1 cellular context compared by ENCODE assay signal in genomic region chr5:150075806-150076205, GRCh38.
TF ChIP-seq lines count a peak whose summit lies in the region.

No MANE protein-coding gene starts in this region.

TF ChIP-seq in K562, 482 proteins besides CTCF, POLR2A, EP300 and RAD21 (continued from another document):
- 0 out of 2 replicates have a peak, but pooled peaks have one; percentile 25 for TF ChIP-seq CTBP1 (IDR thresholded peaks at IDR 0.05; ENCODE audit: borderline replicate concordance)
- TF ChIP-seq DMBX1 (CRISPR knock-in tag; IDR thresholded peaks at IDR 0.05; ENCODE audit: borderline replicate concordance): no peak
- TF ChIP-seq SAFB (IDR thresholded peaks at IDR 0.05; ENCODE audit: borderline replicate concordance, low read depth, low read length): no peak
- no peak for TF ChIP-seq ILF3 (IDR thresholded peaks at IDR 0.05; ENCODE audit: borderline replicate concordance)
- no peak for TF ChIP-seq BMI1 (IDR thresholded peaks at IDR 0.05; ENCODE audit: low read length)
- TF ChIP-seq, protein P1, sequence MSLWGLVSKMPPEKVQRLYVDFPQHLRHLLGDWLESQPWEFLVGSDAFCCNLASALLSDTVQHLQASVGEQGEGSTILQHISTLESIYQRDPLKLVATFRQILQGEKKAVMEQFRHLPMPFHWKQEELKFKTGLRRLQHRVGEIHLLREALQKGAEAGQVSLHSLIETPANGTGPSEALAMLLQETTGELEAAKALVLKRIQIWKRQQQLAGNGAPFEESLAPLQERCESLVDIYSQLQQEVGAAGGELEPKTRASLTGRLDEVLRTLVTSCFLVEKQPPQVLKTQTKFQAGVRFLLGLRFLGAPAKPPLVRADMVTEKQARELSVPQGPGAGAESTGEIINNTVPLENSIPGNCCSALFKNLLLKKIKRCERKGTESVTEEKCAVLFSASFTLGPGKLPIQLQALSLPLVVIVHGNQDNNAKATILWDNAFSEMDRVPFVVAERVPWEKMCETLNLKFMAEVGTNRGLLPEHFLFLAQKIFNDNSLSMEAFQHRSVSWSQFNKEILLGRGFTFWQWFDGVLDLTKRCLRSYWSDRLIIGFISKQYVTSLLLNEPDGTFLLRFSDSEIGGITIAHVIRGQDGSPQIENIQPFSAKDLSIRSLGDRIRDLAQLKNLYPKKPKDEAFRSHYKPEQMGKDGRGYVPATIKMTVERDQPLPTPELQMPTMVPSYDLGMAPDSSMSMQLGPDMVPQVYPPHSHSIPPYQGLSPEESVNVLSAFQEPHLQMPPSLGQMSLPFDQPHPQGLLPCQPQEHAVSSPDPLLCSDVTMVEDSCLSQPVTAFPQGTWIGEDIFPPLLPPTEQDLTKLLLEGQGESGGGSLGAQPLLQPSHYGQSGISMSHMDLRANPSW (CRISPR knock-in tag; IDR thresholded peaks at IDR 0.05): no peak
TF ChIP-seq in K562: peak in this region for 2.
